Comparison of ENCODE assay signal across 8 cellular contexts in the genomic region with DNA sequence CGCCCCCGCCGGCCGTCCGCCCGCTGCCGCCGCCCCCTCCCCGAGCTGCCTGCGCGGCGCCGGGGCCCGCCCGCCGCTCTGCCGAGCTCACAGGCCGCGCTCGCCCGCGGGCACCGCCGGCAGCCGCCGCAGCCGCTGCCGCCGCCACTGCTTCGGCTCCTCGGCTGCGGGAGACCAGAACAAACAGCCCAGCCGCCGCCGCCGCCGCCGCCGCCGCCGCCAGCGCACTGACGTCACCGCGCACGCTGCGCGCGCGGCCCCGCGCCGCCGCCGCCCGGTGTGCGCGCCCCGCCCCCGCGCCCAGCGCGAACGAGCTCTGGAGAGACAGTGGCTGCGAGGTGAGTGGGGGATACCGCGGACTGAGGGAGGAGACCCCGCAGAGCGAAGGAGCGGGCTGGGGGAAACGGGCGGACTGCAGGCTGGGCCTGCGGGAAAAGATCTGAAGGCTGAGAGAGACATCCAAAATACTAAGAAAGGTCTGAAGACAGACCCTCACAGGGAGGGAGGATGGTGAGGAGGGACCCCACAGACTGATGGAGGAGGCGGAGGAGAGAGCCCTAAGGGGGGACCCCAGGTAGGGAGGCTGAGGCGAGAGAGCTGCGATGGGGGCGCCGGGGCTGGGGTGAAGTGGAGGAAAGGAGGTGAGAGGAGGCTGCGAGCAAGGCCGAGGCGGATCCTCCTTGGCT. TPM values are rescaled to one million over a fixed set of nuclear protein-coding genes. Genes with fewer than 3 reads are reported as not detected.
DNase-seq lines count a peak whose midpoint lies in the region; ATAC-seq, FAIRE-seq and TF ChIP-seq lines count a peak whose summit lies in the region.

A gene (minus strand): TSS at position 229 of the 686 bp plus-strand sequence. CDS start 59,440 bp downstream, outside the sequence.

- H3K27me3 ChIP-seq in endothelial cell of umbilical vein (ENCODE audit: control insufficient read depth in 2 of 2, insufficient read depth in 2 of 2, low read length in 2 of 2) (no peaks in the 10 kb centered on the region), mononuclear cell (ENCODE audit: insufficient read depth, low read length) (no peaks in the 10 kb centered on the region)

- peak within 1 kb of the TSS; percentile 86 for H3K27ac ChIP-seq in endothelial cell of umbilical vein (ENCODE audit: insufficient read depth, low read depth, low read length)

- H3K9ac ChIP-seq in endothelial cell of umbilical vein (replicated peaks; ENCODE audit: extremely low read depth, insufficient read depth, low read length): peak within 1 kb of the TSS; percentile 96

- peak; percentile 49 for DNase-seq in NK-92 treated with Interleukin-12 subunit alpha and Interleukin-12 subunit beta, amount 100 ng/mL, for 24 hours (lab: John Stamatoyannopoulos, UW)
- DNase-seq in NK-92 (lab: John Stamatoyannopoulos, UW; ENCODE audit: unreplicated experiment) (no peak), NOMO-1 treated with DMSO at 0.1 percent for 48 hours (lab: John Stamatoyannopoulos, UW; ENCODE audit: unreplicated experiment) (peak; percentile 48), endothelial cell of umbilical vein (ENCODE audit: low read depth, low spot score) (peak; percentile 44)
- DNase-seq in activated CD8-positive, alpha-beta memory T cell treated with anti-CD3 and anti-CD28 coated beads, Interleukin-2, amount 50 U/mL, for 4 hours: peak; percentile 77
- DNase-seq in stimulated activated CD8-positive, alpha-beta memory T cell treated with anti-CD3 and anti-CD28 coated beads, Interleukin-2, amount 100 ng/mL, for 48 hours (ENCODE audit: low read depth in 2 of 2): peak; percentile 65 to 70

- FAIRE-seq in endothelial cell of umbilical vein (lab: Jason Lieb, UNC): no peak

- TF ChIP-seq CTCF in endothelial cell of umbilical vein (IDR thresholded peaks at IDR 0.05; ENCODE audit: extremely low read depth in 1 of 2, insufficient read depth in 1 of 2, low read depth in 1 of 2, low read length in 2 of 2): no peak

- peak; percentile 46 for ATAC-seq in HG03095 (IDR thresholded peaks at IDR 0.05; ENCODE audit: unreplicated experiment)

- H3K4me2 ChIP-seq in endothelial cell of umbilical vein (ENCODE audit: insufficient read depth, low read length): peak within 1 kb of the TSS; percentile 80

- POLR2A ChIA-PET in endothelial cell of umbilical vein (lab: Charles Lee): no interaction called here

- no peak for TF ChIP-seq POLR2A in endothelial cell of umbilical vein (IDR thresholded peaks at IDR 0.05; ENCODE audit: low read depth, low read length)

- H4K20me1 ChIP-seq in endothelial cell of umbilical vein (replicated peaks; ENCODE audit: control insufficient read depth, extremely low read depth, insufficient read depth, low read length): peaks cover 22% of the 10 kb centered on the region

- H3K9me3 ChIP-seq in endothelial cell of umbilical vein (replicated peaks; ENCODE audit: control insufficient read depth, insufficient read depth, low read length): no peaks in the 10 kb centered on the region
- H3K9me3 ChIP-seq in mononuclear cell (ENCODE audit: low read depth, low read length): no peaks in the 10 kb centered on the region

- BruUV-seq in endothelial cell of umbilical vein (replicated peaks; lab: Mats Ljungman, UMichigan): no TSS peak

- peak within 1 kb of the TSS; percentile 60 for H2AFZ ChIP-seq in endothelial cell of umbilical vein (ENCODE audit: low read depth, low read length)

- CTCF ChIA-PET in endothelial cell of umbilical vein (lab: Charles Lee): interaction anchor here (0.6 to 1.3 kb wide), 4 partner anchors 66 to 232 kb away, joined by 3 to 5 read pairs (median 4); no protein-coding TSS in a partner anchor

- intact Hi-C loops in endothelial cell of umbilical vein (cut with micrococcal nuclease): no loop called here

- peak within 1 kb of the TSS; percentile 74 to 92 (median 82) for H3K4me3 ChIP-seq in endothelial cell of umbilical vein (replicated peaks in 1 of 3; ENCODE audit: insufficient read depth in 1 of 3, low read depth in 1 of 3, low read length in 3 of 3)
- H3K4me3 ChIP-seq in mononuclear cell (ENCODE audit: low read length): peak within 1 kb of the TSS; percentile 92

- no peaks in the 10 kb centered on the region for H3K36me3 ChIP-seq in endothelial cell of umbilical vein (ENCODE audit: control insufficient read depth in 2 of 2, extremely low read depth in 1 of 2, insufficient read depth in 2 of 2, low read length in 2 of 2)

- dilution Hi-C loops in endothelial cell of umbilical vein (cut with MboI; ENCODE audit: extremely low pct_ligation_motif_present, low sequenced_read_pairs): no loop called here

- peaks cover 52% of the 10 kb centered on the region for H3K79me2 ChIP-seq in endothelial cell of umbilical vein (ENCODE audit: control insufficient read depth, insufficient read depth, low read length)

- H3K4me1 ChIP-seq in endothelial cell of umbilical vein (ENCODE audit: control insufficient read depth, extremely low read depth, insufficient read depth, low read length) (peaks cover 17% of the 10 kb centered on the region), mononuclear cell (ENCODE audit: insufficient read depth, low read length) (peaks cover 55% of the 10 kb centered on the region)

- no peaks in the 10 kb centered on the region for H3K9me1 ChIP-seq in endothelial cell of umbilical vein (replicated peaks; ENCODE audit: control insufficient read depth, extremely low read depth, insufficient read depth, low read length)

TF ChIP-seq in endothelial cell of umbilical vein, 7 proteins besides CTCF, POLR2A, EP300 and RAD21:
- TF ChIP-seq POLR2AphosphoS5 (IDR thresholded peaks at IDR 0.05; ENCODE audit: insufficient read depth, low read depth, low read length): no peak
- no peak for TF ChIP-seq GATA2 (IDR thresholded peaks at IDR 0.05; ENCODE audit: insufficient read depth, insufficient read length, low read depth, low read length)
- TF ChIP-seq MYC (IDR thresholded peaks at IDR 0.05; ENCODE audit: low read depth, low read length): no peak
- no peak for TF ChIP-seq FOS (IDR thresholded peaks at IDR 0.05; ENCODE audit: borderline replicate concordance, insufficient read depth, low read length)
- no peak for TF ChIP-seq EZH2 (IDR thresholded peaks at IDR 0.05; ENCODE audit: borderline replicate concordance, low read depth, low read length, severe bottlenecking)
- TF ChIP-seq, protein P1, sequence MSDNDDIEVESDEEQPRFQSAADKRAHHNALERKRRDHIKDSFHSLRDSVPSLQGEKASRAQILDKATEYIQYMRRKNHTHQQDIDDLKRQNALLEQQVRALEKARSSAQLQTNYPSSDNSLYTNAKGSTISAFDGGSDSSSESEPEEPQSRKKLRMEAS (IDR thresholded peaks at IDR 0.05; ENCODE audit: insufficient read depth, insufficient read length): no peak
- no peak for TF ChIP-seq JUN (IDR thresholded peaks at IDR 0.05; ENCODE audit: borderline replicate concordance, insufficient read depth, insufficient read length, low read depth)

RNA-seq across cellular contexts. Expression of the gene that starts here (rescaled TPM):
- 117 and 125 TPM in 2 replicates for total RNA-seq in endothelial cell of umbilical vein
- 13.6 and 14.9 TPM in 2 replicates for polyA plus RNA-seq in endothelial cell of umbilical vein
- polyA plus RNA-seq in endothelial cell of umbilical vein (2011; cell fraction: cytosol; rRNA removed): 14.0 and 15.6 TPM in 2 replicates
- 44.5 and 50.2 TPM in 2 replicates for polyA plus RNA-seq in endothelial cell of umbilical vein (2011; cell fraction: nucleus; rRNA removed)
- polyA plus RNA-seq in endothelial cell of umbilical vein (2012): 48.3 and 58.7 TPM in 2 replicates
- 40.4 and 56.9 TPM in 2 replicates for polyA minus RNA-seq in endothelial cell of umbilical vein
- 38.2 TPM for polyA minus RNA-seq in endothelial cell of umbilical vein (2011; cell fraction: cytosol; rRNA and poly(A)+ RNA removed)
- 61.6 and 83.6 TPM in 2 replicates for polyA minus RNA-seq in endothelial cell of umbilical vein (2011; cell fraction: nucleus; rRNA and poly(A)+ RNA removed)
- 29.3 TPM for total RNA-seq in mononuclear cell
